Comparison of ENCODE assay signal across 1 cellular context in the genomic region with DNA sequence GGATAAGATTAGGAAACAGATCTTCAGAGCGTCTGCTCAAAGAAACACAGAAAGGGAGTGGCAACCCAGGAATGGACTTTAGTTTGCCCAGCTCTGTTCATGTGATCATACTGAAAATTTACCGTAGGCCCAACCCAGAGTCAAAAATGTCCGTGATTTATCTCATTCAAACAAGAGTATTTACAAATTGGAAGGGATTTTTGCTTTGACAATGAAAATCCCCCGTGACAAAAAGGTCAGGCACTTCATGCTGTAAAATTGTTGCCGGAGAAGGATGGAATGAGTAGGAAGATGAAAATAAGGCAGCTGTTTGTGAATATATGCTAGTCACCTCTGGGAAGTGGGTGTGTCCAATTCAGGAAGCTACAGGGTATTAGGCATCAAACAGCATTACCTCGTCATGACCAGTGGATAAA.
TF ChIP-seq lines count a peak whose summit lies in the region.

No MANE protein-coding gene starts in this region.

TF ChIP-seq in WTC11, 78 proteins besides CTCF, POLR2A, EP300 and RAD21 (continued from another document):
- TF ChIP-seq, protein P1, sequence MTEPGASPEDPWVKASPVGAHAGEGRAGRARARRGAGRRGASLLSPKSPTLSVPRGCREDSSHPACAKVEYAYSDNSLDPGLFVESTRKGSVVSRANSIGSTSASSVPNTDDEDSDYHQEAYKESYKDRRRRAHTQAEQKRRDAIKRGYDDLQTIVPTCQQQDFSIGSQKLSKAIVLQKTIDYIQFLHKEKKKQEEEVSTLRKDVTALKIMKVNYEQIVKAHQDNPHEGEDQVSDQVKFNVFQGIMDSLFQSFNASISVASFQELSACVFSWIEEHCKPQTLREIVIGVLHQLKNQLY (CRISPR knock-in tag; IDR thresholded peaks at IDR 0.05): no peak
- TF ChIP-seq HMGA2 (CRISPR knock-in tag; IDR thresholded peaks at IDR 0.05) (no peak), MXD4 (CRISPR knock-in tag; IDR thresholded peaks at IDR 0.05; ENCODE audit: borderline replicate concordance) (no peak), GRHL2 (CRISPR knock-in tag; IDR thresholded peaks at IDR 0.05; ENCODE audit: insufficient replicate concordance, severe bottlenecking) (no peak), ZNF263 (CRISPR knock-in tag; IDR thresholded peaks at IDR 0.05; ENCODE audit: low read depth) (no peak), TEAD4 (CRISPR knock-in tag; IDR thresholded peaks at IDR 0.05) (no peak), TEAD1 (CRISPR knock-in tag; IDR thresholded peaks at IDR 0.05) (no peak), SP1 (CRISPR knock-in tag; conservative IDR thresholded peaks at IDR 0.05) (no peak)
- TF ChIP-seq, protein P2, sequence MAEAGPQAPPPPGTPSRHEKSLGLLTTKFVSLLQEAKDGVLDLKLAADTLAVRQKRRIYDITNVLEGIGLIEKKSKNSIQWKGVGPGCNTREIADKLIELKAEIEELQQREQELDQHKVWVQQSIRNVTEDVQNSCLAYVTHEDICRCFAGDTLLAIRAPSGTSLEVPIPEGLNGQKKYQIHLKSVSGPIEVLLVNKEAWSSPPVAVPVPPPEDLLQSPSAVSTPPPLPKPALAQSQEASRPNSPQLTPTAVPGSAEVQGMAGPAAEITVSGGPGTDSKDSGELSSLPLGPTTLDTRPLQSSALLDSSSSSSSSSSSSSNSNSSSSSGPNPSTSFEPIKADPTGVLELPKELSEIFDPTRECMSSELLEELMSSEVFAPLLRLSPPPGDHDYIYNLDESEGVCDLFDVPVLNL (CRISPR knock-in tag; IDR thresholded peaks at IDR 0.05; ENCODE audit: borderline replicate concordance, low read depth): no peak
- TF ChIP-seq, protein P3, sequence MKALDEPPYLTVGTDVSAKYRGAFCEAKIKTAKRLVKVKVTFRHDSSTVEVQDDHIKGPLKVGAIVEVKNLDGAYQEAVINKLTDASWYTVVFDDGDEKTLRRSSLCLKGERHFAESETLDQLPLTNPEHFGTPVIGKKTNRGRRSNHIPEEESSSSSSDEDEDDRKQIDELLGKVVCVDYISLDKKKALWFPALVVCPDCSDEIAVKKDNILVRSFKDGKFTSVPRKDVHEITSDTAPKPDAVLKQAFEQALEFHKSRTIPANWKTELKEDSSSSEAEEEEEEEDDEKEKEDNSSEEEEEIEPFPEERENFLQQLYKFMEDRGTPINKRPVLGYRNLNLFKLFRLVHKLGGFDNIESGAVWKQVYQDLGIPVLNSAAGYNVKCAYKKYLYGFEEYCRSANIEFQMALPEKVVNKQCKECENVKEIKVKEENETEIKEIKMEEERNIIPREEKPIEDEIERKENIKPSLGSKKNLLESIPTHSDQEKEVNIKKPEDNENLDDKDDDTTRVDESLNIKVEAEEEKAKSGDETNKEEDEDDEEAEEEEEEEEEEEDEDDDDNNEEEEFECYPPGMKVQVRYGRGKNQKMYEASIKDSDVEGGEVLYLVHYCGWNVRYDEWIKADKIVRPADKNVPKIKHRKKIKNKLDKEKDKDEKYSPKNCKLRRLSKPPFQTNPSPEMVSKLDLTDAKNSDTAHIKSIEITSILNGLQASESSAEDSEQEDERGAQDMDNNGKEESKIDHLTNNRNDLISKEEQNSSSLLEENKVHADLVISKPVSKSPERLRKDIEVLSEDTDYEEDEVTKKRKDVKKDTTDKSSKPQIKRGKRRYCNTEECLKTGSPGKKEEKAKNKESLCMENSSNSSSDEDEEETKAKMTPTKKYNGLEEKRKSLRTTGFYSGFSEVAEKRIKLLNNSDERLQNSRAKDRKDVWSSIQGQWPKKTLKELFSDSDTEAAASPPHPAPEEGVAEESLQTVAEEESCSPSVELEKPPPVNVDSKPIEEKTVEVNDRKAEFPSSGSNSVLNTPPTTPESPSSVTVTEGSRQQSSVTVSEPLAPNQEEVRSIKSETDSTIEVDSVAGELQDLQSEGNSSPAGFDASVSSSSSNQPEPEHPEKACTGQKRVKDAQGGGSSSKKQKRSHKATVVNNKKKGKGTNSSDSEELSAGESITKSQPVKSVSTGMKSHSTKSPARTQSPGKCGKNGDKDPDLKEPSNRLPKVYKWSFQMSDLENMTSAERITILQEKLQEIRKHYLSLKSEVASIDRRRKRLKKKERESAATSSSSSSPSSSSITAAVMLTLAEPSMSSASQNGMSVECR (CRISPR knock-in tag; IDR thresholded peaks at IDR 0.05; ENCODE audit: borderline replicate concordance): no peak
- TF ChIP-seq, protein P4, sequence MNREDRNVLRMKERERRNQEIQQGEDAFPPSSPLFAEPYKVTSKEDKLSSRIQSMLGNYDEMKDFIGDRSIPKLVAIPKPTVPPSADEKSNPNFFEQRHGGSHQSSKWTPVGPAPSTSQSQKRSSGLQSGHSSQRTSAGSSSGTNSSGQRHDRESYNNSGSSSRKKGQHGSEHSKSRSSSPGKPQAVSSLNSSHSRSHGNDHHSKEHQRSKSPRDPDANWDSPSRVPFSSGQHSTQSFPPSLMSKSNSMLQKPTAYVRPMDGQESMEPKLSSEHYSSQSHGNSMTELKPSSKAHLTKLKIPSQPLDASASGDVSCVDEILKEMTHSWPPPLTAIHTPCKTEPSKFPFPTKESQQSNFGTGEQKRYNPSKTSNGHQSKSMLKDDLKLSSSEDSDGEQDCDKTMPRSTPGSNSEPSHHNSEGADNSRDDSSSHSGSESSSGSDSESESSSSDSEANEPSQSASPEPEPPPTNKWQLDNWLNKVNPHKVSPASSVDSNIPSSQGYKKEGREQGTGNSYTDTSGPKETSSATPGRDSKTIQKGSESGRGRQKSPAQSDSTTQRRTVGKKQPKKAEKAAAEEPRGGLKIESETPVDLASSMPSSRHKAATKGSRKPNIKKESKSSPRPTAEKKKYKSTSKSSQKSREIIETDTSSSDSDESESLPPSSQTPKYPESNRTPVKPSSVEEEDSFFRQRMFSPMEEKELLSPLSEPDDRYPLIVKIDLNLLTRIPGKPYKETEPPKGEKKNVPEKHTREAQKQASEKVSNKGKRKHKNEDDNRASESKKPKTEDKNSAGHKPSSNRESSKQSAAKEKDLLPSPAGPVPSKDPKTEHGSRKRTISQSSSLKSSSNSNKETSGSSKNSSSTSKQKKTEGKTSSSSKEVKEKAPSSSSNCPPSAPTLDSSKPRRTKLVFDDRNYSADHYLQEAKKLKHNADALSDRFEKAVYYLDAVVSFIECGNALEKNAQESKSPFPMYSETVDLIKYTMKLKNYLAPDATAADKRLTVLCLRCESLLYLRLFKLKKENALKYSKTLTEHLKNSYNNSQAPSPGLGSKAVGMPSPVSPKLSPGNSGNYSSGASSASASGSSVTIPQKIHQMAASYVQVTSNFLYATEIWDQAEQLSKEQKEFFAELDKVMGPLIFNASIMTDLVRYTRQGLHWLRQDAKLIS (CRISPR knock-in tag; IDR thresholded peaks at IDR 0.05; ENCODE audit: borderline replicate concordance): no peak
